ENCODE assay signal across 21 cellular contexts in genomic region chr2:226122067-226122466, GRCh38.
DNase-seq lines count a peak whose midpoint lies in the region; ATAC-seq and TF ChIP-seq lines count a peak whose summit lies in the region.
"Had no signal": no experiment of that assay in that cellular context is flagged by ENCODE, and none has a peak within 500 bp of the region (broad histone marks: within the 10 kb centered on the region; RNA-seq: fewer than 3 reads in every experiment).

No MANE protein-coding gene starts in this region.

- H3K27ac Mint-ChIP-seq in CD8-positive, alpha-beta T cell: no peak overlapping the region
- H3K27ac Mint-ChIP-seq: activated naive CD4-positive, alpha-beta T cell treated with anti-CD3 and anti-CD28 coated beads, Interleukin-2, amount 50 U/mL, for 72 hours; activated T-helper 17 cell treated with anti-CD3 and anti-CD28 coated beads, Interleukin-2, amount 50 U/mL, for 72 hours; dendritic cell treated with granulocyte-macrophage colony-stimulating factor and Interleukin-4, amounts not matched to agents 40 ng/mL and 50 ng/mL, for 4 days; T-helper 2 cell treated with Interferon-gamma antibody and Interleukin-4, amounts not matched to agents 5 μg/mL and 100 μg/mL, for 36 hours; type B pancreatic cell had no signal

- H2BK5ac ChIP-seq in IMR-90 (ENCODE audit: low read depth, low read length, poor library complexity, severe bottlenecking): peak overlapping the region; percentile 64

- POLR2A ChIA-PET in A673 (lab: Charles Lee; ENCODE audit: low non-redundant PET) (no interaction called here), IMR-90 (lab: Charles Lee; ENCODE audit: unreplicated experiment) (no interaction called here)
- POLR2A ChIA-PET in CD8-positive, alpha-beta T cell (lab: Charles Lee): no interaction called here

- no peaks in the 10 kb centered on the region for H3K36me3 ChIP-seq in A673 (ENCODE audit: insufficient read depth, low read length, poor library complexity, severe bottlenecking)
- H3K36me3 ChIP-seq in IMR-90 (ENCODE audit: control insufficient read depth, insufficient read depth, low read length): no peaks in the 10 kb centered on the region
- H3K36me3 ChIP-seq in lower lobe of right lung: no peaks in the 10 kb centered on the region
- H3K36me3 ChIP-seq in CD8-positive, alpha-beta T cell (ENCODE audit: insufficient read depth, low read length): no peaks in the 10 kb centered on the region
- H3K36me3 ChIP-seq: BE2C, WERI-Rb-1 had no signal

- no peak overlapping the region for H3K4ac ChIP-seq in IMR-90 (ENCODE audit: low read depth, low read length)

- H3K9me3 Mint-ChIP-seq in CD8-positive, alpha-beta T cell: no peaks in the 10 kb centered on the region
- H3K9me3 Mint-ChIP-seq: activated naive CD4-positive, alpha-beta T cell treated with anti-CD3 and anti-CD28 coated beads, Interleukin-2, amount 50 U/mL, for 72 hours; activated T-helper 17 cell treated with anti-CD3 and anti-CD28 coated beads, Interleukin-2, amount 50 U/mL, for 72 hours; dendritic cell treated with granulocyte-macrophage colony-stimulating factor and Interleukin-4, amounts not matched to agents 40 ng/mL and 50 ng/mL, for 4 days; T-helper 2 cell treated with Interferon-gamma antibody and Interleukin-4, amounts not matched to agents 5 μg/mL and 100 μg/mL, for 36 hours; type B pancreatic cell had no signal

- intact Hi-C loops in A673 (cut with micrococcal nuclease; ENCODE audit: unreplicated experiment): loop anchor here (2.0 to 10.0 kb wide), 3 partner anchors 313 to 669 kb away; no protein-coding TSS in a partner anchor
- intact Hi-C loops in IMR-90 (cut with micrococcal nuclease): no loop called here
- intact Hi-C loops in lower lobe of right lung (cut with DNase I): no loop called here
- intact Hi-C loops in CD8-positive, alpha-beta T cell (cut with DNase I, micrococcal nuclease): no loop called here

- H2BK120ac ChIP-seq in IMR-90 (ENCODE audit: low read depth, low read length): 0 out of 2 replicates have a peak overlapping the region, but pooled peaks have one; percentile 61

- dilution Hi-C loops in IMR-90 (cut with HindIII; ENCODE audit: low sequenced_read_pairs, unreplicated experiment): no loop called here

- H3K27ac ChIP-seq in A673 (ENCODE audit: low read depth, low read length, poor library complexity, severe bottlenecking) (peak overlapping the region; percentile 65), IMR-90 (ENCODE audit: insufficient read depth, low read length) (no peak overlapping the region), lower lobe of right lung (no peak overlapping the region)
- H3K27ac ChIP-seq in CD8-positive, alpha-beta T cell (ENCODE audit: low read depth, low read length): no peak overlapping the region
- H3K27ac ChIP-seq: WERI-Rb-1 had no signal

- no peak overlapping the region for H2AK5ac ChIP-seq in IMR-90 (ENCODE audit: low read depth, low read length)

- H3K27me3 ChIP-seq in A673 (replicated peaks; ENCODE audit: insufficient read depth, low read depth, low read length, poor library complexity): no peaks in the 10 kb centered on the region
- H3K27me3 ChIP-seq in IMR-90 (ENCODE audit: control insufficient read depth, insufficient read depth, low read length): no peaks in the 10 kb centered on the region
- no peaks in the 10 kb centered on the region for H3K27me3 ChIP-seq in lower lobe of right lung (ENCODE audit: low read depth)
- no peaks in the 10 kb centered on the region for H3K27me3 ChIP-seq in CD8-positive, alpha-beta T cell (ENCODE audit: insufficient read depth, low read length)
- H3K27me3 ChIP-seq: BE2C had no signal

- BruUV-seq in A673 (replicated peaks; lab: Mats Ljungman, UMichigan) (no TSS peak), IMR-90 (replicated peaks; lab: Mats Ljungman, UMichigan) (no TSS peak)

- H3K4me3 Mint-ChIP-seq in CD8-positive, alpha-beta T cell: no peak overlapping the region
- H3K4me3 Mint-ChIP-seq: activated T-helper 17 cell treated with anti-CD3 and anti-CD28 coated beads, Interleukin-2, amount 50 U/mL, for 72 hours; dendritic cell treated with granulocyte-macrophage colony-stimulating factor and Interleukin-4, amounts not matched to agents 40 ng/mL and 50 ng/mL, for 4 days; T-helper 2 cell treated with Interferon-gamma antibody and Interleukin-4, amounts not matched to agents 5 μg/mL and 100 μg/mL, for 36 hours; type B pancreatic cell had no signal

- H3K79me1 ChIP-seq in IMR-90 (ENCODE audit: low read depth in 1 of 2, low read length in 2 of 2): no peaks in the 10 kb centered on the region

- H2AFZ ChIP-seq in IMR-90 (replicated peaks; ENCODE audit: low read length, poor library complexity): no peak overlapping the region

- H2BK20ac ChIP-seq in IMR-90 (ENCODE audit: low read depth, low read length): peak overlapping the region; percentile 16; the same call in 1 of the 2 replicates

- TF ChIP-seq RAD21 in IMR-90 (IDR thresholded peaks at IDR 0.05; ENCODE audit: low read length): no peak

- no peak overlapping the region for H3K14ac ChIP-seq in IMR-90 (replicated peaks; ENCODE audit: low read depth, low read length)

- peak overlapping the region; percentile 64; the same call in 1 of the 3 replicates for H2BK15ac ChIP-seq in IMR-90 (ENCODE audit: low read depth, low read length)

- H3K23ac ChIP-seq in IMR-90 (ENCODE audit: low read depth, low read length): no peak overlapping the region

- 0 out of 2 replicates have a peak overlapping the region, but pooled peaks have one; percentile 5 for H4K5ac ChIP-seq in IMR-90 (ENCODE audit: low read depth, low read length)

- no peak overlapping the region for H3K9ac ChIP-seq in IMR-90 (ENCODE audit: low read depth, low read length)
- H3K9ac ChIP-seq: SK-N-SH had no signal

- no peak overlapping the region for H3K4me2 ChIP-seq in IMR-90 (ENCODE audit: low read depth, low read length)
- H3K4me2 ChIP-seq: SK-N-SH had no signal

- H3K4me3 ChIP-seq in A673 (ENCODE audit: low read depth, low read length, poor library complexity, severe bottlenecking) (no peak overlapping the region), IMR-90 (ENCODE audit: insufficient read depth, low read depth, low read length) (no peak overlapping the region), lower lobe of right lung (no peak overlapping the region)
- no peak overlapping the region for H3K4me3 ChIP-seq in CD8-positive, alpha-beta T cell (ENCODE audit: low read depth, low read length)

- H4K91ac ChIP-seq in IMR-90 (ENCODE audit: insufficient read depth, low read depth, low read length): no peak overlapping the region

- ATAC-seq in IMR-90 (ENCODE audit: low read depth) (no peak), lower lobe of right lung (peak; percentile 37 to 40), GM18517 (IDR thresholded peaks at IDR 0.05; ENCODE audit: unreplicated experiment) (no peak)
- no peak for ATAC-seq in CD8-positive, alpha-beta T cell
- no peak for ATAC-seq in activated CD4-positive, CD25-positive, alpha-beta regulatory T cell treated with anti-CD3 and anti-CD28 coated beads, Interleukin-2, amount 50 U/mL, for 24 hours
- ATAC-seq: activated naive CD4-positive, alpha-beta T cell treated with anti-CD3 and anti-CD28 coated beads, Interleukin-2, amount 50 U/mL, for 72 hours; activated T-helper 17 cell treated with anti-CD3 and anti-CD28 coated beads, Interleukin-2, amount 50 U/mL, for 72 hours had no signal

- H4K8ac ChIP-seq in IMR-90 (ENCODE audit: low read depth in 2 of 2, low read length in 2 of 2): peak overlapping the region; percentile 42 to 45; a peak in 1 of 4 replicates

- H3K9me3 ChIP-seq in A673 (ENCODE audit: low read depth, low read length, poor library complexity, severe bottlenecking) (no peaks in the 10 kb centered on the region), IMR-90 (ENCODE audit: control insufficient read depth, insufficient read depth, low read length) (no peaks in the 10 kb centered on the region), lower lobe of right lung (no peaks in the 10 kb centered on the region)
- H3K9me3 ChIP-seq in CD8-positive, alpha-beta T cell (ENCODE audit: low read length): no peaks in the 10 kb centered on the region
- H3K9me3 ChIP-seq: BE2C, SK-N-SH had no signal

- DNase-seq in A673 (ENCODE audit: low spot score): peak; percentile 49
- no peak for DNase-seq in IMR-90
- DNase-seq in OCI-M1 (lab: John Stamatoyannopoulos, UW): peak; percentile 24
- no peak for DNase-seq in lower lobe of right lung
- no peak for DNase-seq in CD8-positive, alpha-beta T cell
- no peak for DNase-seq in activated CD8-positive, alpha-beta memory T cell treated with anti-CD3 and anti-CD28 coated beads, Interleukin-2, amount 50 U/mL, for 48 hours
- DNase-seq: activated CD4-positive, alpha-beta T cell treated with anti-CD3 and anti-CD28 coated beads, Interleukin-2, amount 50 U/mL, for 1 hour; aorta; BE2C; caudate nucleus; Karpas-422; NCI-H2107; SK-N-SH; WERI-Rb-1 had no signal

- peaks cover 78% of the 10 kb centered on the region for H3K4me1 ChIP-seq in A673 (ENCODE audit: insufficient read depth, low read length, poor library complexity, severe bottlenecking)
- peaks cover 6% of the 10 kb centered on the region for H3K4me1 ChIP-seq in IMR-90 (ENCODE audit: control insufficient read depth, insufficient read depth, low read length)
- H3K4me1 ChIP-seq in lower lobe of right lung: peaks cover 34% of the 10 kb centered on the region
- H3K4me1 ChIP-seq in CD8-positive, alpha-beta T cell (ENCODE audit: insufficient read depth, low read length): no peaks in the 10 kb centered on the region
- H3K4me1 ChIP-seq: BE2C had no signal

- H3K18ac ChIP-seq in IMR-90 (ENCODE audit: low read depth, low read length): peak overlapping the region; percentile 62

- no peaks in the 10 kb centered on the region for H3K9me1 ChIP-seq in IMR-90 (ENCODE audit: insufficient read depth, low read length)

- in situ Hi-C loops in IMR-90 (cut with MboI; ENCODE audit: low sequenced_read_pairs): no loop called here

- no peak for TF ChIP-seq POLR2A in IMR-90 (IDR thresholded peaks at IDR 0.05; ENCODE audit: low read depth, low read length)

- no peaks in the 10 kb centered on the region for H3K36me3 Mint-ChIP-seq in CD8-positive, alpha-beta T cell
- H3K36me3 Mint-ChIP-seq: activated naive CD4-positive, alpha-beta T cell treated with anti-CD3 and anti-CD28 coated beads, Interleukin-2, amount 50 U/mL, for 72 hours; type B pancreatic cell had no signal

- no peak for TF ChIP-seq CTCF in A673 (conservative IDR thresholded peaks at IDR 0.05; ENCODE audit: low read depth, low read length)
- TF ChIP-seq CTCF in IMR-90 (conservative IDR thresholded peaks at IDR 0.05; ENCODE audit: low read depth, low read length): no peak
- TF ChIP-seq CTCF in lower lobe of right lung (IDR thresholded peaks at IDR 0.05): no peak
- TF ChIP-seq CTCF in CD8-positive, alpha-beta T cell (IDR thresholded peaks at IDR 0.05): no peak

- CTCF ChIA-PET in A673 (lab: Charles Lee): no interaction called here
- CTCF ChIA-PET in IMR-90 (lab: Yijun Ruan, JAX): no interaction called here
- CTCF ChIA-PET in CD8-positive, alpha-beta T cell (lab: Charles Lee): no interaction called here

- no peaks in the 10 kb centered on the region for H3K4me1 Mint-ChIP-seq in CD8-positive, alpha-beta T cell (ENCODE audit: low read depth)
- H3K4me1 Mint-ChIP-seq: activated T-helper 17 cell treated with anti-CD3 and anti-CD28 coated beads, Interleukin-2, amount 50 U/mL, for 72 hours had no signal

- no peaks in the 10 kb centered on the region for H4K20me1 ChIP-seq in IMR-90 (ENCODE audit: insufficient read depth, low read length)

- no peaks in the 10 kb centered on the region for H3K27me3 Mint-ChIP-seq in CD8-positive, alpha-beta T cell (ENCODE audit: low read depth)
- H3K27me3 Mint-ChIP-seq: dendritic cell treated with granulocyte-macrophage colony-stimulating factor and Interleukin-4, amounts not matched to agents 40 ng/mL and 50 ng/mL, for 4 days; type B pancreatic cell had no signal

- no peak overlapping the region for H2AK9ac ChIP-seq in IMR-90 (replicated peaks; ENCODE audit: low read depth, low read length, poor library complexity)

- H3K56ac ChIP-seq in IMR-90 (ENCODE audit: extremely low read depth, insufficient read depth, low read length): no peak overlapping the region

Comparison
In these comparisons a context has a peak if more than half of its experiments do, and no peak if none do; other contexts are left out.
1. DNase-seq: peak in A673 (single experiment) and OCI-M1 (single experiment); none in IMR-90 (single experiment), lower lobe of right lung (single experiment), CD8-positive, alpha-beta T cell (0 of 7) and activated CD8-positive, alpha-beta memory T cell treated with anti-CD3 and anti-CD28 coated beads, Interleukin-2, amount 50 U/mL, for 48 hours (single experiment).
2. ATAC-seq: peak in lower lobe of right lung (2 of 2); none in IMR-90 (single experiment), GM18517 (single experiment), CD8-positive, alpha-beta T cell (single experiment) and activated CD4-positive, CD25-positive, alpha-beta regulatory T cell treated with anti-CD3 and anti-CD28 coated beads, Interleukin-2, amount 50 U/mL, for 24 hours (0 of 2).